30 cellular contexts compared by ENCODE assay signal in genomic region chr2:168713325-168713724, GRCh38.
"Had no signal": no experiment of that assay in that cellular context is flagged by ENCODE, and none has a peak within 500 bp of the region (broad histone marks: within the 10 kb centered on the region; RNA-seq: fewer than 3 reads in every experiment).

No MANE protein-coding gene starts in this region.

- DNase-seq: activated CD4-positive, alpha-beta memory T cell treated with anti-CD3 and anti-CD28 coated beads for 36 hours; activated CD4-positive, alpha-beta T cell treated with anti-CD3 and anti-CD28 coated beads for 36 hours; activated CD4-positive, alpha-beta T cell treated with anti-CD3 and anti-CD28 coated beads, Interleukin-2, amount 10 ng/mL, durations not matched to agents 7 days and 5 days; activated CD8-positive, alpha-beta memory T cell treated with anti-CD3 and anti-CD28 coated beads, Interleukin-2, amount 50 U/mL, for 4 hours; activated effector memory CD4-positive, alpha-beta T cell treated with Interleukin-2 at 50 U/mL for 16 hours; activated naive CD4-positive, alpha-beta T cell treated with anti-CD3 and anti-CD28 coated beads, Interleukin-2, amount 50 U/mL, for 16 hours; activated naive CD8-positive, alpha-beta T cell treated with anti-CD3 and anti-CD28 coated beads for 36 hours; activated T-cell treated with anti-CD3 and anti-CD28 coated beads, Interleukin-2, amount 50 U/mL, for 48 hours; amygdala; Kasumi-1; MG63; NCI-H1048; NCI-H1105 treated with DMSO at 0.1 percent for 48 hours; NCI-H1436 treated with DMSO at 0.1 percent for 48 hours; NCI-H1694 treated with DMSO at 0.1 percent for 48 hours; NCI-H2029; NCI-H345; NCI-H524 treated with DMSO at 0.1 percent for 48 hours; NK-92 treated with Interleukin-12 subunit alpha and Interleukin-12 subunit beta, amount 100 ng/mL, for 24 hours; PC-3; Peyer's patch; RPMI8226; SHP77 treated with DMSO at 0.1 percent for 48 hours; SW 1271; T-helper 1 cell; T-helper 2 cell; T-helper 9 cell had no signal

- H3K4me1 ChIP-seq: ascending aorta, breast epithelium, SJSA1 had no signal

- H3K4me3 ChIP-seq: ascending aorta, breast epithelium, MG63, Peyer's patch, SJSA1 had no signal

- H3K36me3 ChIP-seq: ascending aorta, breast epithelium, MG63, SJSA1 had no signal

- H3K27ac ChIP-seq: ascending aorta, breast epithelium, Peyer's patch, SJSA1 had no signal

- H3K9me3 ChIP-seq: ascending aorta, breast epithelium, MG63, Peyer's patch, SJSA1 had no signal

- H3K27me3 ChIP-seq: ascending aorta, breast epithelium, MG63, Peyer's patch, SJSA1 had no signal
